1 cellular context compared by ENCODE assay signal in the genomic region with DNA sequence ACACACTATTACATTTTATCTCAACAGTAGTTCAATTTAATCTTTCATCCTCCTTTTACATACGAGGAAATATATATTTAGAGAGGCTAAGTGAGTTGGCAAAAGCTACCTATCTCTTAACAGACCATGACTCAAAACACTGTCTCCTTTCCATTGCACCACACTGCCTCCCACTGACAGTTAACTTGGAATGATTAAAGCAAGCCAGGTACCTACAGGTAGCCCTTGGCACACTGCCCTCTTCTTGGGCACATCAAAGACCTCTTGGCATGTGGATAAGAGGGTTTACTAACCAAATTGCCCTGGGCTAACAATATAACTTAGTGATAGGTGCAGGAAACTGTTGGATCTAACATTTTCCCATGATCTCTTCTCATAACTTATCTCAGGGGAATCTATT.
TF ChIP-seq lines count a peak whose summit lies in the region.

No MANE protein-coding gene starts in this region.

TF ChIP-seq in IMR-90, 13 proteins besides CTCF, POLR2A, EP300 and RAD21:
- TF ChIP-seq BHLHE40 (IDR thresholded peaks at IDR 0.05; ENCODE audit: low read depth, low read length) (no peak), RCOR1 (IDR thresholded peaks at IDR 0.05; ENCODE audit: insufficient replicate concordance, low read length) (no peak), MAZ (IDR thresholded peaks at IDR 0.05; ENCODE audit: borderline replicate concordance, low read depth, low read length) (no peak), SMC3 (IDR thresholded peaks at IDR 0.05; ENCODE audit: low read depth, low read length) (no peak), MXI1 (IDR thresholded peaks at IDR 0.05; ENCODE audit: borderline replicate concordance, low read depth, low read length) (no peak), RFX5 (IDR thresholded peaks at IDR 0.05; ENCODE audit: low read depth, low read length) (no peak), FOS (IDR thresholded peaks at IDR 0.05; ENCODE audit: low read depth, low read length) (no peak), CEBPB (IDR thresholded peaks at IDR 0.05; ENCODE audit: low read depth, low read length) (no peak), CHD1 (IDR thresholded peaks at IDR 0.05; ENCODE audit: low read depth, low read length) (no peak), NFE2L2 (IDR thresholded peaks at IDR 0.05; ENCODE audit: low read depth, low read length) (no peak), MAFK (IDR thresholded peaks at IDR 0.05; ENCODE audit: low read depth, low read length) (no peak)
- TF ChIP-seq, protein P1, sequence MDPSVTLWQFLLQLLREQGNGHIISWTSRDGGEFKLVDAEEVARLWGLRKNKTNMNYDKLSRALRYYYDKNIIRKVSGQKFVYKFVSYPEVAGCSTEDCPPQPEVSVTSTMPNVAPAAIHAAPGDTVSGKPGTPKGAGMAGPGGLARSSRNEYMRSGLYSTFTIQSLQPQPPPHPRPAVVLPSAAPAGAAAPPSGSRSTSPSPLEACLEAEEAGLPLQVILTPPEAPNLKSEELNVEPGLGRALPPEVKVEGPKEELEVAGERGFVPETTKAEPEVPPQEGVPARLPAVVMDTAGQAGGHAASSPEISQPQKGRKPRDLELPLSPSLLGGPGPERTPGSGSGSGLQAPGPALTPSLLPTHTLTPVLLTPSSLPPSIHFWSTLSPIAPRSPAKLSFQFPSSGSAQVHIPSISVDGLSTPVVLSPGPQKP (IDR thresholded peaks at IDR 0.05; ENCODE audit: borderline replicate concordance, low read depth, low read length): no peak
- TF ChIP-seq, protein P2, sequence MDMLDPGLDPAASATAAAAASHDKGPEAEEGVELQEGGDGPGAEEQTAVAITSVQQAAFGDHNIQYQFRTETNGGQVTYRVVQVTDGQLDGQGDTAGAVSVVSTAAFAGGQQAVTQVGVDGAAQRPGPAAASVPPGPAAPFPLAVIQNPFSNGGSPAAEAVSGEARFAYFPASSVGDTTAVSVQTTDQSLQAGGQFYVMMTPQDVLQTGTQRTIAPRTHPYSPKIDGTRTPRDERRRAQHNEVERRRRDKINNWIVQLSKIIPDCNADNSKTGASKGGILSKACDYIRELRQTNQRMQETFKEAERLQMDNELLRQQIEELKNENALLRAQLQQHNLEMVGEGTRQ (IDR thresholded peaks at IDR 0.05; ENCODE audit: low read depth, low read length): no peak
